ENCODE assay signal across 8 cellular contexts in the genomic region with DNA sequence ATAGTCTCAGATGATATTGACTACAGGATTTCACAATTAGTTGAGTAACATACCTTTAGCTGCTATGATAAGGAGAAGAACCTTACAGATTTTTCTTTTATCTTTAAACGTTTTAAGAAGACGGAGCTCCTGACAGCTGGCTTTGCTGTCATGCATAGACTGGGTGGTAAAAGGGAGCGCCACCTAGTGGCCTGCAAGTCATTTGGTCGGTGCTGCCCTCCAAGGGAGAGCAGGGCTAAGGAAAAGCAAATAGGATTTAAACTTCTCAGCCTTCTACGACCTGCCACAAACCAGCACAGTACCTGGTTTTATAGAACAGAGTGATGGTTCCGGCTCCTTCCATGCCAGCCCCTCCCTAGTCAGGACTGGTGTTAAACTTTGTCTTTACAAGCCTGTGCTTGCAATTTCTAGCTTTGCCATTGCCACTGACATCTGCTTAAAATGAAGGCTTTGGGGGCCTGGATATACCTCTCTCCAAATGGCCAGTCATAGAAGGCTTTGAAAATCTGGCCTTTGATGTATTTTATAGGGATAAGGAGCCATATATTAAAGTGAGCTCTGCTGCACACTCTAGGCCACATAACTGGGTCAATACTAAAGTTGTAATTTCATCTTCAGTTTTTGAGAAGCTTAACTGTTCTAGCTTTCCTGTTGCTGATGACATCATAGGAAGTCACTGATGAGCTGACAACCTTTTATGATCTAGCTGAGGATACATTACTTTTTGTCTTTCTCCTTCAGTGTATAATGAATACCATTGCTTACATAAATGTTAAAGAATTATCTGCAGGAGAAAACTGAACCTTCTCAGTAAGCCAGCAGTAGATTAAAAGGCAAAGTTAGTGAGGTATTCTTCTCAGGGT. TPM values are rescaled to one million over a fixed set of nuclear protein-coding genes. Genes with fewer than 3 reads are reported as not detected.
DNase-seq lines count a peak whose midpoint lies in the region; TF ChIP-seq lines count a peak whose summit lies in the region.

No MANE protein-coding gene starts in this region.

- no peak overlapping the region for H3K18ac ChIP-seq in H9 (ENCODE audit: insufficient read length, low read depth, low read length)

- no peaks in the 10 kb centered on the region for H3K36me3 ChIP-seq in adipocyte (ENCODE audit: control insufficient read depth, insufficient read depth, low read length, severe bottlenecking)
- H3K36me3 ChIP-seq in left ventricle myocardium inferior = no peaks in the 10 kb centered on the region

- H2BK12ac ChIP-seq in H9 (ENCODE audit: insufficient read length, low read depth, low read length) = no peak overlapping the region

- H4K20me1 ChIP-seq in H9 (ENCODE audit: control insufficient read depth, insufficient read depth, insufficient read length) = no peaks in the 10 kb centered on the region

- H4K5ac ChIP-seq in H9 (ENCODE audit: insufficient read length, low read depth, low read length) = no peak overlapping the region

- H3K4ac ChIP-seq in H9 (ENCODE audit: low read depth, low read length) = no peak overlapping the region

- H3K36me3 Mint-ChIP-seq in H9 (ENCODE audit: insufficient read depth in 1 of 3, low read depth in 3 of 3) = no peaks in the 10 kb centered on the region

- H3K4me2 ChIP-seq in H9 (ENCODE audit: insufficient read depth, insufficient read length, low read length) = no peak overlapping the region

- H3T11ph ChIP-seq in H9 (ENCODE audit: low read length) = no peak overlapping the region

- H2BK15ac ChIP-seq in H9 (ENCODE audit: low read depth, low read length) = no peak overlapping the region

- intact Hi-C loops in left ventricle myocardium inferior (cut with micrococcal nuclease) = loop anchor here (5.0 kb wide), 1 partner anchor 186 kb away; no protein-coding TSS in a partner anchor

- H2BK5ac ChIP-seq in H9 (ENCODE audit: insufficient read length, low read length) = no peak overlapping the region

- WGBS in H9 (ENCODE audit: extremely low coverage, insufficient read length, low lambda C conversion rate) = no CpG with 5 or more reads among the region's 6 CpGs

- H3K79me2 ChIP-seq in H9 (ENCODE audit: insufficient read depth, low read length) = no peaks in the 10 kb centered on the region

- H3K4me1 ChIP-seq in H9 (ENCODE audit: insufficient read depth, low read length) (no peaks in the 10 kb centered on the region), adipocyte (ENCODE audit: control insufficient read depth, insufficient read depth, low read length) (peaks cover 42% of the 10 kb centered on the region), left ventricle myocardium inferior (peaks cover 31% of the 10 kb centered on the region)

- no peak overlapping the region for H2AK5ac ChIP-seq in H9 (ENCODE audit: insufficient read length, low read length)

- H3K4me1 Mint-ChIP-seq in H9 = peaks cover 12% of the 10 kb centered on the region in 2 experiments

- no peak overlapping the region for H2BK20ac ChIP-seq in H9 (ENCODE audit: low read depth, low read length, poor library complexity, severe bottlenecking)

- no peak overlapping the region for H4K91ac ChIP-seq in H9 (ENCODE audit: insufficient read length, low read depth, low read length)

- no peak overlapping the region for H3K4me3 ChIP-seq in GM12865 (ENCODE audit: low read depth, low read length)
- H3K4me3 ChIP-seq in LNCaP clone FGC (ENCODE audit: low read depth, low read length) = no peak overlapping the region
- H3K4me3 ChIP-seq in adipocyte (ENCODE audit: low read length) = no peak overlapping the region
- no peak overlapping the region for H3K4me3 ChIP-seq in left ventricle myocardium inferior
- no peak overlapping the region for H3K4me3 ChIP-seq in retinal pigment epithelial cell (ENCODE audit: low read length)

- no peaks in the 10 kb centered on the region for H3K23me2 ChIP-seq in H9 (ENCODE audit: insufficient read length, low read depth, low read length, poor library complexity, severe bottlenecking)

- H3K79me1 ChIP-seq in H9 (ENCODE audit: insufficient read depth, low read depth, low read length, poor library complexity, severe bottlenecking) = no peaks in the 10 kb centered on the region

- no peak overlapping the region for H3K9ac ChIP-seq in H9 (ENCODE audit: extremely low read depth, insufficient read length, low read length)
- peak overlapping the region; percentile 54 for H3K9ac ChIP-seq in adipocyte (ENCODE audit: low read length)

- H4K8ac ChIP-seq in H9 (replicated peaks; ENCODE audit: insufficient read length, low read depth, low read length) = no peak overlapping the region

- in situ Hi-C loops in SK-MEL-5 (cut with HindIII; ENCODE audit: low pct_unique_long_range_greater_than_20kb, low sequenced_read_pairs) = no loop called here

- no peaks in the 10 kb centered on the region for H3K9me3 ChIP-seq in H9 (ENCODE audit: control insufficient read depth, low read depth, low read length)
- no peaks in the 10 kb centered on the region for H3K9me3 ChIP-seq in adipocyte (ENCODE audit: control insufficient read depth, low read length)
- H3K9me3 ChIP-seq in left ventricle myocardium inferior (replicated peaks) = no peaks in the 10 kb centered on the region

- no peak overlapping the region for H3K4me3 Mint-ChIP-seq in H9

- H2BK120ac ChIP-seq in H9 (ENCODE audit: low read depth, low read length, poor library complexity, severe bottlenecking) = no peak overlapping the region

- H3K27me3 ChIP-seq in H9 (ENCODE audit: insufficient read depth, low read length) = no peaks in the 10 kb centered on the region
- H3K27me3 ChIP-seq in adipocyte (replicated peaks; ENCODE audit: control insufficient read depth, insufficient read depth, low read length) = no peaks in the 10 kb centered on the region
- H3K27me3 ChIP-seq in left ventricle myocardium inferior (ENCODE audit: low read depth) = no peaks in the 10 kb centered on the region

- H3K14ac ChIP-seq in H9 (ENCODE audit: insufficient read depth, low read length) = no peak overlapping the region

- no peaks in the 10 kb centered on the region for H3K9me3 Mint-ChIP-seq in H9

- peaks cover 13% of the 10 kb centered on the region for H3K27me3 Mint-ChIP-seq in H9 (ENCODE audit: low read depth)

- peak; percentile 83 for DNase-seq in GM12865 (ENCODE audit: low read depth)
- DNase-seq in H9 = peak; percentile 85
- DNase-seq in LNCaP clone FGC (ENCODE audit: low read depth) = peak; percentile 56
- peak; percentile 74 for DNase-seq in SK-MEL-5 (ENCODE audit: low read depth, low spot score)
- peak; percentile 91 for DNase-seq in adipocyte (ENCODE audit: low read depth)
- peak; percentile 72 for DNase-seq in left ventricle myocardium inferior
- peak; percentile 47 for DNase-seq in retinal pigment epithelial cell (ENCODE audit: low read depth)
- DNase-seq in effector CD8-positive, alpha-beta T cell (lab: John Stamatoyannopoulos, UW) = no peak

- H3K27ac ChIP-seq in H9 (ENCODE audit: insufficient read length, low read depth, low read length) (no peak overlapping the region), left ventricle myocardium inferior (replicated peaks) (no peak overlapping the region)

- no peak overlapping the region for H3K27ac Mint-ChIP-seq in H9

- no peak overlapping the region for H3K23ac ChIP-seq in H9 (ENCODE audit: insufficient read length, low read depth, low read length)

- TF ChIP-seq CTCF in GM12865 (IDR thresholded peaks at IDR 0.05; ENCODE audit: insufficient read depth, low read depth, low read length, missing control alignments) (peak; percentile 89), H9 (conservative IDR thresholded peaks at IDR 0.05) (peak; percentile 97), LNCaP clone FGC (IDR thresholded peaks at IDR 0.05; ENCODE audit: control insufficient read depth, extremely low read depth, insufficient read depth) (peak; percentile 97), left ventricle myocardium inferior (IDR thresholded peaks at IDR 0.05; ENCODE audit: borderline replicate concordance) (peak; percentile 93), retinal pigment epithelial cell (conservative IDR thresholded peaks at IDR 0.05; ENCODE audit: low read depth, low read length) (peak; percentile 97)

- H2AFZ ChIP-seq in H9 (ENCODE audit: low read length) = no peak overlapping the region

- no peak overlapping the region for H3K56ac ChIP-seq in H9 (ENCODE audit: insufficient read length, low read depth, low read length)

RNA-seq across cellular contexts. Expression of a gene that starts 31.1 kb away (rescaled TPM):
- total RNA-seq in H9 (2021) (1.2 and 1.5 TPM in 2 replicates), left ventricle myocardium inferior (1.7 TPM)
- total RNA-seq in SK-MEL-5 (2014; rRNA removed; shearing (Covaris generic)) = not detected in 2 replicates
- polyA plus RNA-seq in SK-MEL-5 (2015; cell fraction: cytosol; rRNA removed) = not detected in 2 replicates
- not detected in 2 replicates for polyA plus RNA-seq in SK-MEL-5 (2015; cell fraction: nucleus; rRNA removed)
